In the genomic region with DNA sequence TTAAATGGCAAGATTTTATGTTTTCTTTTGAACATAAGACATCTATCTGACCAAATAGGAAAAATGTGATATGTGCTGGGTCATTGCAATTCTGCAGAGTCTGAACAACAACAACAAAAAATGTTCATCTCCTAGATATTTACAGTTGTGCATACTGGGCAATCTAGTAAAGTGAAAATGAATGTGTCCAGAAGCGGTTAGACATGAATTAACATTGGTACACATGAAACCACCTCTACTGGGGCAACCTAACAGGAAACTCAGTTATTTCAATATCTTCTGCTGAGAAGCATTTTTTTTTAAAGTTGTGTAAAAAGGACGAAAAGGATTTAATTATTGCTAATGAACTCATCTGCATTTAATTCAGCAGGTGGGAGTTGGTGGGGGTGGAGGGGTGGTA, we compare ENCODE assay signal across 6 cellular contexts.
"Had no signal": no experiment of that assay in that cellular context is flagged by ENCODE, and none has a peak within 500 bp of the region (broad histone marks: within the 10 kb centered on the region; RNA-seq: fewer than 3 reads in every experiment).

No MANE protein-coding gene starts in this region.

- H3K4me2 ChIP-seq: GM23338, KMS-11 had no signal

- H3K4me3 ChIP-seq: GM23338 had no signal

- ATAC-seq: GM23338, HepG2 had no signal

- H2AFZ ChIP-seq: GM23338 had no signal

- H3K9ac ChIP-seq: KMS-11 had no signal

- DNase-seq: H9, HCEC 1CT, KBM-7 had no signal

- H3K27ac ChIP-seq: KMS-11 had no signal
